1 cellular context compared by ENCODE assay signal in the genomic region with DNA sequence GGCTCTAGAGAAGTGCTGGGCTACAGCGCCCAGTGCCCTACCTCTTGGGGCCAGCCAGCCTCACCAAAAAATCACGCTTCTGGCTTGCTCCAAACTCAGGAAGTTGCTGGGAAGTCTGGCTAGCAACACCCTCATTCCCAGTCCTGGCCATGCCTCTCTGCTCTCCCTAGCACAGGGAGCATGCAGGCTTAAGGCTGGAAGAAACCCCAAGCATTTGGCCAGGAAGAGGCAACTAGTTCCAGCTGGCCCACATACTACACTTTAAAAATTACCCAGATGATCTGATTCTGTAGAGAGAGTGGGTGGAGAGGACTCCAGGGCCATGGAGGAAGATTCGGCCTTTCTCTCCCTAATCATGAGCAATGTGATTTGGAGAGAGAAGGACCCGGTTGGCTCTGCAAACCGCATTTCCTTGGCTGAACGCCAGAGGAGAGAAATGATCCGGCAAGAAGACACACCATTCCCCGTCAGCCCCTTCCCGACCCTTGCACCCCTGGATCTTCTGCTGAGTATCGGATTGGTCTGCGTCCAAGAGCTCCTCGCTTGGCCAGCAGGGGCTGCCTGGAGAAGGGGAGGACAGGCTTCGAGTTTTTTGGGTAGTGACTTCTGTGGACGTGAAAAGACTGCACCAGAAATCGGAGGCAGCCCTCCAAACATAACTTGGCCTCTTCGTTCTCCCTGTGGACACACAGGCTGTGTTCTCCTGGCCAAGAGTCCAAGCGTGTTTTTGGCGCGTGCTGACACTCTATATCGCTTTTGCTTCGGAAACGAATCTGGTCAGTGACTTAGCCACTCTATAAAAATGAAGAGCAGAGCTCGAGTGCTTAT.
TF ChIP-seq lines count a peak whose summit lies in the region.

No MANE protein-coding gene starts in this region.

TF ChIP-seq in WTC11, 78 proteins besides CTCF, POLR2A, EP300 and RAD21 (continued from another document):
- TF ChIP-seq, protein P1, sequence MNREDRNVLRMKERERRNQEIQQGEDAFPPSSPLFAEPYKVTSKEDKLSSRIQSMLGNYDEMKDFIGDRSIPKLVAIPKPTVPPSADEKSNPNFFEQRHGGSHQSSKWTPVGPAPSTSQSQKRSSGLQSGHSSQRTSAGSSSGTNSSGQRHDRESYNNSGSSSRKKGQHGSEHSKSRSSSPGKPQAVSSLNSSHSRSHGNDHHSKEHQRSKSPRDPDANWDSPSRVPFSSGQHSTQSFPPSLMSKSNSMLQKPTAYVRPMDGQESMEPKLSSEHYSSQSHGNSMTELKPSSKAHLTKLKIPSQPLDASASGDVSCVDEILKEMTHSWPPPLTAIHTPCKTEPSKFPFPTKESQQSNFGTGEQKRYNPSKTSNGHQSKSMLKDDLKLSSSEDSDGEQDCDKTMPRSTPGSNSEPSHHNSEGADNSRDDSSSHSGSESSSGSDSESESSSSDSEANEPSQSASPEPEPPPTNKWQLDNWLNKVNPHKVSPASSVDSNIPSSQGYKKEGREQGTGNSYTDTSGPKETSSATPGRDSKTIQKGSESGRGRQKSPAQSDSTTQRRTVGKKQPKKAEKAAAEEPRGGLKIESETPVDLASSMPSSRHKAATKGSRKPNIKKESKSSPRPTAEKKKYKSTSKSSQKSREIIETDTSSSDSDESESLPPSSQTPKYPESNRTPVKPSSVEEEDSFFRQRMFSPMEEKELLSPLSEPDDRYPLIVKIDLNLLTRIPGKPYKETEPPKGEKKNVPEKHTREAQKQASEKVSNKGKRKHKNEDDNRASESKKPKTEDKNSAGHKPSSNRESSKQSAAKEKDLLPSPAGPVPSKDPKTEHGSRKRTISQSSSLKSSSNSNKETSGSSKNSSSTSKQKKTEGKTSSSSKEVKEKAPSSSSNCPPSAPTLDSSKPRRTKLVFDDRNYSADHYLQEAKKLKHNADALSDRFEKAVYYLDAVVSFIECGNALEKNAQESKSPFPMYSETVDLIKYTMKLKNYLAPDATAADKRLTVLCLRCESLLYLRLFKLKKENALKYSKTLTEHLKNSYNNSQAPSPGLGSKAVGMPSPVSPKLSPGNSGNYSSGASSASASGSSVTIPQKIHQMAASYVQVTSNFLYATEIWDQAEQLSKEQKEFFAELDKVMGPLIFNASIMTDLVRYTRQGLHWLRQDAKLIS (CRISPR knock-in tag; IDR thresholded peaks at IDR 0.05; ENCODE audit: borderline replicate concordance) = no peak
- TF ChIP-seq E2F5 (CRISPR knock-in tag; IDR thresholded peaks at IDR 0.05) (no peak), FOXK1 (CRISPR knock-in tag; IDR thresholded peaks at IDR 0.05) (no peak), TP53 (CRISPR knock-in tag; IDR thresholded peaks at IDR 0.05) (no peak), ELF4 (CRISPR knock-in tag; IDR thresholded peaks at IDR 0.05; ENCODE audit: low read depth) (no peak), HMGXB4 (CRISPR knock-in tag; IDR thresholded peaks at IDR 0.05) (no peak), HMGA2 (CRISPR knock-in tag; IDR thresholded peaks at IDR 0.05) (no peak), SP1 (CRISPR knock-in tag; conservative IDR thresholded peaks at IDR 0.05) (no peak), NR2C2 (CRISPR knock-in tag; IDR thresholded peaks at IDR 0.05) (no peak), SMAD3 (CRISPR knock-in tag; IDR thresholded peaks at IDR 0.05; ENCODE audit: borderline replicate concordance) (no peak), ATF2 (CRISPR knock-in tag; IDR thresholded peaks at IDR 0.05; ENCODE audit: borderline replicate concordance, low read depth) (no peak), NR3C1 (CRISPR knock-in tag; conservative IDR thresholded peaks at IDR 0.05; ENCODE audit: low read depth) (no peak)
- TF ChIP-seq, protein P2, sequence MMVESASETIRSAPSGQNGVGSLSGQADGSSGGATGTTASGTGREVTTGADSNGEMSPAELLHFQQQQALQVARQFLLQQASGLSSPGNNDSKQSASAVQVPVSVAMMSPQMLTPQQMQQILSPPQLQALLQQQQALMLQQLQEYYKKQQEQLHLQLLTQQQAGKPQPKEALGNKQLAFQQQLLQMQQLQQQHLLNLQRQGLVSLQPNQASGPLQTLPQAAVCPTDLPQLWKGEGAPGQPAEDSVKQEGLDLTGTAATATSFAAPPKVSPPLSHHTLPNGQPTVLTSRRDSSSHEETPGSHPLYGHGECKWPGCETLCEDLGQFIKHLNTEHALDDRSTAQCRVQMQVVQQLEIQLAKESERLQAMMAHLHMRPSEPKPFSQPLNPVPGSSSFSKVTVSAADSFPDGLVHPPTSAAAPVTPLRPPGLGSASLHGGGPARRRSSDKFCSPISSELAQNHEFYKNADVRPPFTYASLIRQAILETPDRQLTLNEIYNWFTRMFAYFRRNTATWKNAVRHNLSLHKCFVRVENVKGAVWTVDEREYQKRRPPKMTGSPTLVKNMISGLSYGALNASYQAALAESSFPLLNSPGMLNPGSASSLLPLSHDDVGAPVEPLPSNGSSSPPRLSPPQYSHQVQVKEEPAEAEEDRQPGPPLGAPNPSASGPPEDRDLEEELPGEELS (CRISPR knock-in tag; IDR thresholded peaks at IDR 0.05) = no peak
- TF ChIP-seq, protein P3, sequence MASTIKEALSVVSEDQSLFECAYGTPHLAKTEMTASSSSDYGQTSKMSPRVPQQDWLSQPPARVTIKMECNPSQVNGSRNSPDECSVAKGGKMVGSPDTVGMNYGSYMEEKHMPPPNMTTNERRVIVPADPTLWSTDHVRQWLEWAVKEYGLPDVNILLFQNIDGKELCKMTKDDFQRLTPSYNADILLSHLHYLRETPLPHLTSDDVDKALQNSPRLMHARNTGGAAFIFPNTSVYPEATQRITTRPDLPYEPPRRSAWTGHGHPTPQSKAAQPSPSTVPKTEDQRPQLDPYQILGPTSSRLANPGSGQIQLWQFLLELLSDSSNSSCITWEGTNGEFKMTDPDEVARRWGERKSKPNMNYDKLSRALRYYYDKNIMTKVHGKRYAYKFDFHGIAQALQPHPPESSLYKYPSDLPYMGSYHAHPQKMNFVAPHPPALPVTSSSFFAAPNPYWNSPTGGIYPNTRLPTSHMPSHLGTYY (CRISPR knock-in tag; IDR thresholded peaks at IDR 0.05) = no peak
- TF ChIP-seq, protein P4, sequence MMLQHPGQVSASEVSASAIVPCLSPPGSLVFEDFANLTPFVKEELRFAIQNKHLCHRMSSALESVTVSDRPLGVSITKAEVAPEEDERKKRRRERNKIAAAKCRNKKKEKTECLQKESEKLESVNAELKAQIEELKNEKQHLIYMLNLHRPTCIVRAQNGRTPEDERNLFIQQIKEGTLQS (CRISPR knock-in tag; conservative IDR thresholded peaks at IDR 0.05) = no peak
